In the genomic region with DNA sequence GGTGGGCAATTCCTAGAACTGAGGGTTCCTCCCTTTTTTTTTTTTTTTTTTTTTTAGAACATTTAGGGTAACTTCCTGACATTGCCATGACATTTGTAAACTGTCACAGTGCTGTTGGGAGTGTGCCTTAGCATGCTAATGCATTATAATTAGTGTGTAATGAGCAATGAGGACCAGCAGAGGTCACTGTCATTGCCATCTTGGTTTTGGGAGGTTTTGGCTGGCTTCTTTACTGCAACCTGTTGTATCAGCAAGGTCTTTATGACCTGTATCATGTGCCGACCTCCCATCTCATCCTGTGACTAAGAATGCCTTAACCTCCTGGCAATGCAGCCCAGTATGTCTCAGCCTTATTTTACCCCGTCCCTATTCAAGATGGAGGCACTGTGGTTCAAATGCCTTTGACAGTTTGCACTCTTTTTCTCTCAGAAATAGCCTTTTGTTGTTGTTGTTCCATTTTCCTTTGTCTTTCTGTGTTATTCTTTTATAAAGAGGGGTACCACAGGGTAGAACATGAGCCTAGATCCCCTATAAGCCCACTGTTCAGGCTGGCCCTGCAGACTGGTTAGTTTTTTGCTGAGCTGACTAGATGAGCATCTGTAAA, we compare ENCODE assay signal across 7 cellular contexts.
DNase-seq lines count a peak whose midpoint lies in the region; ATAC-seq and TF ChIP-seq lines count a peak whose summit lies in the region.

No MANE protein-coding gene starts in this region.

- ATAC-seq in GM19324 (IDR thresholded peaks at IDR 0.05; ENCODE audit: low FRiP score, unreplicated experiment), result peak; percentile 53

- no peaks in the 10 kb centered on the region for H3K79me2 ChIP-seq in osteoblast (ENCODE audit: insufficient read depth, low read length)

- DNase-seq in ELF-1 (ENCODE audit: low read depth, low spot score), result peak; percentile 32
- DNase-seq in NCI-H1105 treated with DMSO at 0.1 percent for 48 hours (lab: John Stamatoyannopoulos, UW), result peak; percentile 25
- no peak for DNase-seq in chondrocyte (ENCODE audit: low spot score)
- DNase-seq in osteoblast (ENCODE audit: insufficient read length, low spot score, missing footprints), result no peak
- no peak for DNase-seq in NCI-H1930 (lab: John Stamatoyannopoulos, UW)
- DNase-seq in KG1 (lab: John Stamatoyannopoulos, UW), result no peak

- no peaks in the 10 kb centered on the region for H3K36me3 ChIP-seq in osteoblast (ENCODE audit: insufficient read depth, low read length)

- no peaks in the 10 kb centered on the region for H3K27me3 ChIP-seq in osteoblast (ENCODE audit: insufficient read depth, low read length)

- H3K4me1 ChIP-seq in osteoblast (ENCODE audit: insufficient read depth, low read length), result no peaks in the 10 kb centered on the region

- no peak overlapping the region for H3K4me3 Mint-ChIP-seq in chondrocyte (ENCODE audit: unreplicated experiment)

- H3K9me3 ChIP-seq in osteoblast (ENCODE audit: low read depth, low read length), result no peaks in the 10 kb centered on the region

- H3K27me3 Mint-ChIP-seq in chondrocyte (ENCODE audit: low read depth), result peaks cover 27% of the 10 kb centered on the region

- H3K36me3 Mint-ChIP-seq in chondrocyte (ENCODE audit: low read depth), result no peaks in the 10 kb centered on the region

- TF ChIP-seq CTCF in chondrocyte (IDR thresholded peaks at IDR 0.05) (peak; percentile 74), osteoblast (IDR thresholded peaks at IDR 0.05; ENCODE audit: extremely low read depth, low read depth, low read length) (peak; percentile 73)

- H2AFZ ChIP-seq in osteoblast (ENCODE audit: low read length), result no peak overlapping the region

- H3K27ac ChIP-seq in osteoblast (ENCODE audit: low read depth, low read length), result no peak overlapping the region

- H3K9me3 Mint-ChIP-seq in chondrocyte (ENCODE audit: low read depth), result no peaks in the 10 kb centered on the region

- H3K4me3 ChIP-seq in osteoblast (ENCODE audit: insufficient read depth, low read length), result no peak overlapping the region

- H3K4me1 Mint-ChIP-seq in chondrocyte (ENCODE audit: low read depth), result no peaks in the 10 kb centered on the region

- H4K20me1 ChIP-seq in osteoblast (ENCODE audit: insufficient read depth, low read length), result no peaks in the 10 kb centered on the region

- no peak overlapping the region for H3K27ac Mint-ChIP-seq in chondrocyte (ENCODE audit: unreplicated experiment)

- H3K4me2 ChIP-seq in osteoblast (ENCODE audit: insufficient read depth, low read length), result no peak overlapping the region

Comparison
In these comparisons a context has a peak if more than half of its experiments do, and no peak if none do; other contexts are left out.
1. DNase-seq: peak in ELF-1 (single experiment) and NCI-H1105 treated with DMSO at 0.1 percent for 48 hours (single experiment); none in chondrocyte (single experiment), osteoblast (single experiment), NCI-H1930 (0 of 2) and KG1 (single experiment).